ENCODE assay signal across 11 cellular contexts in genomic region chr12:89417246-89417977, GRCh38.
DNase-seq lines count a peak whose midpoint lies in the region; ATAC-seq and TF ChIP-seq lines count a peak whose summit lies in the region.
"Had no signal": no experiment of that assay in that cellular context is flagged by ENCODE, and none has a peak within 500 bp of the region (broad histone marks: within the 10 kb centered on the region; RNA-seq: fewer than 3 reads in every experiment).

No MANE protein-coding gene starts in this region.

- peak; percentile 74 for DNase-seq in EH (ENCODE audit: low read depth)
- DNase-seq in RWPE1 (ENCODE audit: low spot score), result peak; percentile 14
- no peak for DNase-seq in epithelial cell of prostate (ENCODE audit: low read depth, low spot score)
- DNase-seq in omental fat pad (ENCODE audit: low spot score), result no peak
- no peak for DNase-seq in NCI-H524 treated with DMSO at 0.1 percent for 48 hours (lab: John Stamatoyannopoulos, UW)
- DNase-seq in DMS79 (lab: John Stamatoyannopoulos, UW), result no peak
- no peak for DNase-seq in NCI-H748 (lab: John Stamatoyannopoulos, UW; ENCODE audit: unreplicated experiment)
- DNase-seq: activated CD4-positive, CD25-positive, alpha-beta regulatory T cell treated with anti-CD3 and anti-CD28 coated beads, Interleukin-2, amount 50 U/mL, for 72 hours; CD4-positive, CD25-positive, alpha-beta regulatory T cell; NCI-H526 had no signal

- ATAC-seq in omental fat pad (ENCODE audit: low FRiP score) (peak; percentile 76), GM18858 (IDR thresholded peaks at IDR 0.05; ENCODE audit: unreplicated experiment) (no peak)

- TF ChIP-seq CTCF in RWPE1 (conservative IDR thresholded peaks at IDR 0.05; ENCODE audit: low read depth), result no peak
- TF ChIP-seq CTCF in omental fat pad (IDR thresholded peaks at IDR 0.05), result no peak

- POLR2A ChIA-PET in RWPE1 (lab: Yijun Ruan, JAX; ENCODE audit: low non-redundant PET), result no interaction called here

- no peak overlapping the region for H3K27ac ChIP-seq in RWPE1
- H3K27ac ChIP-seq in epithelial cell of prostate, result peak overlapping the region; percentile 32

- CTCF ChIA-PET in RWPE1 (lab: Yijun Ruan, JAX), result interaction anchor here (0.6 kb wide), 1 partner anchor 43 kb away, joined by 3 read pairs; no protein-coding TSS in a partner anchor

Comparison
In these comparisons a context has a peak if more than half of its experiments do, and no peak if none do; other contexts are left out.
1. DNase-seq: peak in EH (single experiment) and RWPE1 (single experiment); none in epithelial cell of prostate (single experiment), omental fat pad (single experiment), NCI-H524 treated with DMSO at 0.1 percent for 48 hours (single experiment), DMS79 (single experiment) and NCI-H748 (single experiment).